Comparison of ENCODE assay signal across 9 cellular contexts in the genomic region with DNA sequence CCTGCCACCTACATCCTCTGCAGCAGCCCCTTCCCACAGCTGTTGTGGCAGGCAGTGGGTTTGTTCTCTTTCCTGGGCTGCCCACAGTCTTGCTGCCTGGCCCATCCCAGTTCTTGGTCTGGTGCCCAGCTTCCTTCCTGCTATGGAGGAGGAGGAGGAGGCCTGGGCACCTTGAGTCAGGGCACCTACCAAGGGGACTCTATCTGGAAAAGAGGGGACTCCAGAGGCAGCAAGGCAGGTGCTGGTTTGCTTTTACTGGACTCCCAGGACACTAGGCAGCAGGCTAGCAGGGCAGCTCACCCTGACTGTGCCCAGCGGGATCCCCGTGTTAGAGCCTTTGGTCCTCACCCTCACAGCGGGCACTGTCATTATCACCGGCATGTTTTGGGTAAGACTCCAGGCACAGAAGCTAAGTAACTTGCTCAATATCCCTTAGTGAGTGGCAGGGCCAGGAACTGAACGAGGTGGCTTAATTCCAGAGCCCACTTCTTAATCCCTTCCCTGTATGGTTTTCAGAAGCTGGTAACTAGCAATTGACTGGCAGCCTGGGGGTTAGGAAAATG.
DNase-seq lines count a peak whose midpoint lies in the region; ATAC-seq and TF ChIP-seq lines count a peak whose summit lies in the region.
"Had no signal": no experiment of that assay in that cellular context is flagged by ENCODE, and none has a peak within 500 bp of the region (broad histone marks: within the 10 kb centered on the region; RNA-seq: fewer than 3 reads in every experiment).

No MANE protein-coding gene starts in this region.

- H3K27ac ChIP-seq in tibial artery, result peak overlapping the region; percentile 90 to 99

- H3K4me1 Mint-ChIP-seq in activated naive CD8-positive, alpha-beta T cell treated with anti-CD3 and anti-CD28 coated beads, Interleukin-2, amount 50 U/mL, for 24 hours, result peaks cover 63% of the 10 kb centered on the region

- H3K27me3 Mint-ChIP-seq in activated naive CD8-positive, alpha-beta T cell treated with anti-CD3 and anti-CD28 coated beads, Interleukin-2, amount 50 U/mL, for 24 hours, result no peaks in the 10 kb centered on the region

- H3K9me3 ChIP-seq in tibial artery, result no peaks in the 10 kb centered on the region

- peak overlapping the region; percentile 73 for H3K27ac Mint-ChIP-seq in activated naive CD8-positive, alpha-beta T cell treated with anti-CD3 and anti-CD28 coated beads, Interleukin-2, amount 50 U/mL, for 24 hours

- ATAC-seq in activated naive CD8-positive, alpha-beta T cell treated with anti-CD3 and anti-CD28 coated beads, Interleukin-2, amount 50 U/mL, for 24 hours, result no peak
- no peak for ATAC-seq in left colon
- no peak for ATAC-seq in GM18520 (IDR thresholded peaks at IDR 0.05; ENCODE audit: unreplicated experiment)
- ATAC-seq in GM19455 (IDR thresholded peaks at IDR 0.05; ENCODE audit: unreplicated experiment), result no peak

- DNase-seq in activated CD8-positive, alpha-beta memory T cell treated with anti-CD3 and anti-CD28 coated beads, Interleukin-2, amount 50 U/mL, for 48 hours, result peak; percentile 56
- no peak for DNase-seq in activated CD8-positive, alpha-beta memory T cell treated with anti-CD3 and anti-CD28 coated beads, Interleukin-2, amount 50 U/mL, for 4 hours
- DNase-seq in activated naive CD8-positive, alpha-beta T cell treated with anti-CD3 and anti-CD28 coated beads, Interleukin-2, amount 50 U/mL, for 24 hours, result no peak
- peak; percentile 76 to 77 for DNase-seq in left colon
- peak in 1 of 2 donors; percentile 78 for DNase-seq in tibial artery
- no peak for DNase-seq in iPS-NIHi7 (ENCODE audit: extremely low spot score)
- DNase-seq: NCI-H1048 had no signal

- peak overlapping the region; percentile 76 for H3K4me3 Mint-ChIP-seq in activated naive CD8-positive, alpha-beta T cell treated with anti-CD3 and anti-CD28 coated beads, Interleukin-2, amount 50 U/mL, for 24 hours

- no peaks in the 10 kb centered on the region for H3K9me3 Mint-ChIP-seq in activated naive CD8-positive, alpha-beta T cell treated with anti-CD3 and anti-CD28 coated beads, Interleukin-2, amount 50 U/mL, for 24 hours

- H3K4me3 ChIP-seq in tibial artery, result no peak overlapping the region

- no peaks in the 10 kb centered on the region for H3K27me3 ChIP-seq in tibial artery

- TF ChIP-seq CTCF in tibial artery (IDR thresholded peaks at IDR 0.05), result no peak

- no peaks in the 10 kb centered on the region for H3K36me3 ChIP-seq in tibial artery

- H3K36me3 Mint-ChIP-seq in activated naive CD8-positive, alpha-beta T cell treated with anti-CD3 and anti-CD28 coated beads, Interleukin-2, amount 50 U/mL, for 24 hours (ENCODE audit: low read depth), result peaks cover 15% of the 10 kb centered on the region

- H3K4me1 ChIP-seq in tibial artery, result peaks cover 0 to 61% (median 54%) of the 10 kb centered on the region in 4 donors

- intact Hi-C loops in left colon (cut with DNase I, micrococcal nuclease), result no loop called here
- intact Hi-C loops in tibial artery (cut with DNase I; ENCODE audit: low total_unique reads), result no loop called here

Comparison
In these comparisons a context has a peak if more than half of its experiments do, and no peak if none do; other contexts are left out.
1. DNase-seq: peak in activated CD8-positive, alpha-beta memory T cell treated with anti-CD3 and anti-CD28 coated beads, Interleukin-2, amount 50 U/mL, for 48 hours (single experiment) and left colon (2 of 2); none in activated CD8-positive, alpha-beta memory T cell treated with anti-CD3 and anti-CD28 coated beads, Interleukin-2, amount 50 U/mL, for 4 hours (single experiment), activated naive CD8-positive, alpha-beta T cell treated with anti-CD3 and anti-CD28 coated beads, Interleukin-2, amount 50 U/mL, for 24 hours (single experiment) and iPS-NIHi7 (single experiment).